Comparison of ENCODE assay signal across 11 cellular contexts in genomic region chr10:17669185-17669872, GRCh38. TPM values are rescaled to one million over a fixed set of nuclear protein-coding genes. Genes with fewer than 3 reads are reported as not detected.
DNase-seq lines count a peak whose midpoint lies in the region; ATAC-seq and TF ChIP-seq lines count a peak whose summit lies in the region.
"Had no signal": no experiment of that assay in that cellular context is flagged by ENCODE, and none has a peak within 500 bp of the region (broad histone marks: within the 10 kb centered on the region; RNA-seq: fewer than 3 reads in every experiment).

No MANE protein-coding gene starts in this region.

- CTCF ChIA-PET in activated naive CD4-positive, alpha-beta T cell treated with anti-CD3 and anti-CD28 coated beads, Interleukin-2, amount 10 ng/mL, durations not matched to agents 7 days and 5 days (lab: Charles Lee), result interaction anchor here (0.6 kb wide), 1 partner anchor 215 kb away, joined by 3 read pairs; the partner anchor contains the start of gene ST8SIA6

- peaks cover 69% of the 10 kb centered on the region for H3K4me1 ChIP-seq in left ventricle myocardium inferior

- H3K36me3 Mint-ChIP-seq in activated naive CD4-positive, alpha-beta T cell treated with anti-CD3 and anti-CD28 coated beads, Interleukin-2, amount 10 ng/mL, durations not matched to agents 7 days and 5 days, result peaks cover 16% of the 10 kb centered on the region

- DNase-seq in stimulated activated CD4-positive, alpha-beta T cell treated with anti-CD3 and anti-CD28 coated beads, Interleukin-12 subunit alpha, Interleukin-12 subunit beta, amount 100 ng/mL, for 4 hours, result peak; percentile 31
- no peak for DNase-seq in stimulated activated CD4-positive, alpha-beta T cell treated with anti-CD3 and anti-CD28 coated beads, Interleukin-2, amount 100 ng/mL, for 48 hours
- no peak for DNase-seq in activated naive CD4-positive, alpha-beta T cell treated with anti-CD3 and anti-CD28 coated beads, Interleukin-2, amount 10 ng/mL, durations not matched to agents 7 days and 5 days
- no peak for DNase-seq in NK-92 treated with Interleukin-12 subunit alpha and Interleukin-12 subunit beta, amount 100 ng/mL, for 24 hours (lab: John Stamatoyannopoulos, UW)
- DNase-seq in left ventricle myocardium inferior (no peak), NCI-H2107 (lab: John Stamatoyannopoulos, UW) (no peak), NCI-H2029 (lab: John Stamatoyannopoulos, UW) (no peak)

- H3K27me3 Mint-ChIP-seq in activated naive CD4-positive, alpha-beta T cell treated with anti-CD3 and anti-CD28 coated beads, Interleukin-2, amount 10 ng/mL, durations not matched to agents 7 days and 5 days, result no peaks in the 10 kb centered on the region

- no peaks in the 10 kb centered on the region for H3K9me3 ChIP-seq in left ventricle myocardium inferior (replicated peaks)

- peak; percentile 37 for ATAC-seq in HG03457 (IDR thresholded peaks at IDR 0.05; ENCODE audit: unreplicated experiment)
- ATAC-seq: esophagus mucosa, SK-N-SH treated with all-trans-retinoic acid at 6 μM for 48 hours had no signal

- no peak overlapping the region for H3K4me3 Mint-ChIP-seq in activated naive CD4-positive, alpha-beta T cell treated with anti-CD3 and anti-CD28 coated beads, Interleukin-2, amount 10 ng/mL, durations not matched to agents 7 days and 5 days
- H3K4me3 Mint-ChIP-seq: neural crest cell had no signal

- H3K9me3 Mint-ChIP-seq in activated naive CD4-positive, alpha-beta T cell treated with anti-CD3 and anti-CD28 coated beads, Interleukin-2, amount 10 ng/mL, durations not matched to agents 7 days and 5 days, result no peaks in the 10 kb centered on the region
- H3K9me3 Mint-ChIP-seq: neural crest cell had no signal

- intact Hi-C loops in left ventricle myocardium inferior (cut with micrococcal nuclease), result no loop called here

- no peak overlapping the region for H3K4me3 ChIP-seq in left ventricle myocardium inferior

- TF ChIP-seq CTCF in left ventricle myocardium inferior (IDR thresholded peaks at IDR 0.05; ENCODE audit: borderline replicate concordance), result no peak

- H3K27ac Mint-ChIP-seq in activated naive CD4-positive, alpha-beta T cell treated with anti-CD3 and anti-CD28 coated beads, Interleukin-2, amount 10 ng/mL, durations not matched to agents 7 days and 5 days, result peak overlapping the region; percentile 62

- peaks cover 51% of the 10 kb centered on the region for H3K4me1 Mint-ChIP-seq in activated naive CD4-positive, alpha-beta T cell treated with anti-CD3 and anti-CD28 coated beads, Interleukin-2, amount 10 ng/mL, durations not matched to agents 7 days and 5 days

- H3K27ac ChIP-seq in left ventricle myocardium inferior (replicated peaks), result no peak overlapping the region

- H3K36me3 ChIP-seq in left ventricle myocardium inferior, result no peaks in the 10 kb centered on the region

- no peaks in the 10 kb centered on the region for H3K27me3 ChIP-seq in left ventricle myocardium inferior (ENCODE audit: low read depth)

RNA-seq across cellular contexts. Expression of gene STAM, which starts 25.4 kb away (rescaled TPM):
- 21.3 TPM for total RNA-seq in left ventricle myocardium inferior

RNA-seq across cellular contexts. Expression of gene HACD1, which starts 52.2 kb away (rescaled TPM):
- total RNA-seq in left ventricle myocardium inferior, result 173 TPM
